ENCODE assay signal across 8 cellular contexts in the genomic region with DNA sequence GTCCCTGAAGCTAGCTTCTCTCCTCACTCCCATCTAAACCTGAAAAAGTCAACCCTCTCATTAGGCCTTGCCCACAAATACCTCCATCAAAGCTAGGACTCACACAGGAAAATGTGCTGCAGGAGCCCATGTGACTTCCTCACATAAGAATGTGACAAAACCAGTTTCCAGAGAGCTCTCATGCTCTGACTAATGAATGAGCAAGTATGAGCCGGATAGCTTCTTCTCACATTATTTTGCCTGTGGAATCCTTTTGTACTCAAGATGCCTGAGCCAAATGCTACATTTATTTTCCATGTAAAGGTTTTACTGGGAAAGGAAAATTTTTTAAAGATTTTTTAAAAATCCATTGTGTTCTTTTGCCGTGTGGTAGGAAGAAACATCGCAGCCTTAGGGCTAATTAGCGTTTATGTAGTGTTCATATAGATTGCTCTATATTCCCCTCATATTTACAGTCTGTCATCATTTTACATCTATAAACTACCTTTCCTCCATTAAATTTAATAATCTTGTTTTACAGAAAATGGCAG.
A peak's percentile ranks its signal among the peaks of the same experiment; 100 is the strongest.
DNase-seq lines count a peak whose midpoint lies in the region; ATAC-seq and TF ChIP-seq lines count a peak whose summit lies in the region.

No MANE protein-coding gene starts in this region.

- peak overlapping the region; percentile 46 for H3K4me3 Mint-ChIP-seq in activated T-helper 17 cell treated with anti-CD3 and anti-CD28 coated beads, Interleukin-2, amount 50 U/mL, for 72 hours

- peak overlapping the region; percentile 50 for H3K27ac Mint-ChIP-seq in activated T-helper 17 cell treated with anti-CD3 and anti-CD28 coated beads, Interleukin-2, amount 50 U/mL, for 72 hours

- TF ChIP-seq CTCF in AG10803 (conservative IDR thresholded peaks at IDR 0.05; ENCODE audit: low read length): peak; percentile 18
- TF ChIP-seq CTCF in LNCaP clone FGC (IDR thresholded peaks at IDR 0.05; ENCODE audit: control insufficient read depth, extremely low read depth, insufficient read depth): no peak

- H3K27me3 Mint-ChIP-seq in activated T-helper 17 cell treated with anti-CD3 and anti-CD28 coated beads, Interleukin-2, amount 50 U/mL, for 72 hours: no peaks in the 10 kb centered on the region

- peak; percentile 92 for ATAC-seq in activated T-helper 17 cell treated with anti-CD3 and anti-CD28 coated beads, Interleukin-2, amount 50 U/mL, for 72 hours (replicated peaks)
- ATAC-seq in GM18861 (IDR thresholded peaks at IDR 0.05; ENCODE audit: unreplicated experiment) (no peak), GM21786 (IDR thresholded peaks at IDR 0.05; ENCODE audit: unreplicated experiment) (no peak)

- in situ Hi-C loops in KBM-7 (cut with MboI; ENCODE audit: low pct_unique_long_range_greater_than_20kb, low sequenced_read_pairs): no loop called here

- no peaks in the 10 kb centered on the region for H3K36me3 Mint-ChIP-seq in activated T-helper 17 cell treated with anti-CD3 and anti-CD28 coated beads, Interleukin-2, amount 50 U/mL, for 72 hours (ENCODE audit: low read depth)

- H3K4me3 ChIP-seq in AG10803 (ENCODE audit: low read length) (no peak overlapping the region), LNCaP clone FGC (ENCODE audit: low read depth, low read length) (no peak overlapping the region)

- peaks cover 43% of the 10 kb centered on the region for H3K4me1 Mint-ChIP-seq in activated T-helper 17 cell treated with anti-CD3 and anti-CD28 coated beads, Interleukin-2, amount 50 U/mL, for 72 hours

- H3K9me3 Mint-ChIP-seq in activated T-helper 17 cell treated with anti-CD3 and anti-CD28 coated beads, Interleukin-2, amount 50 U/mL, for 72 hours: no peaks in the 10 kb centered on the region

- DNase-seq in AG10803 (ENCODE audit: low read depth) (peak; percentile 96), LNCaP clone FGC (ENCODE audit: low read depth) (peak; percentile 21), iris pigment epithelial cell (ENCODE audit: low read depth) (peak; percentile 95), NCI-H1092 treated with DMSO at 0.1 percent for 48 hours (lab: John Stamatoyannopoulos, UW) (no peak), KBM-7 (no peak)

Comparison
In these comparisons a context has a peak if more than half of its experiments do, and no peak if none do; other contexts are left out.
1. DNase-seq: peak in AG10803 (single experiment), LNCaP clone FGC (single experiment) and iris pigment epithelial cell (single experiment); none in NCI-H1092 treated with DMSO at 0.1 percent for 48 hours (single experiment) and KBM-7 (single experiment).